Comparison of ENCODE assay signal across 8 cellular contexts in the genomic region with DNA sequence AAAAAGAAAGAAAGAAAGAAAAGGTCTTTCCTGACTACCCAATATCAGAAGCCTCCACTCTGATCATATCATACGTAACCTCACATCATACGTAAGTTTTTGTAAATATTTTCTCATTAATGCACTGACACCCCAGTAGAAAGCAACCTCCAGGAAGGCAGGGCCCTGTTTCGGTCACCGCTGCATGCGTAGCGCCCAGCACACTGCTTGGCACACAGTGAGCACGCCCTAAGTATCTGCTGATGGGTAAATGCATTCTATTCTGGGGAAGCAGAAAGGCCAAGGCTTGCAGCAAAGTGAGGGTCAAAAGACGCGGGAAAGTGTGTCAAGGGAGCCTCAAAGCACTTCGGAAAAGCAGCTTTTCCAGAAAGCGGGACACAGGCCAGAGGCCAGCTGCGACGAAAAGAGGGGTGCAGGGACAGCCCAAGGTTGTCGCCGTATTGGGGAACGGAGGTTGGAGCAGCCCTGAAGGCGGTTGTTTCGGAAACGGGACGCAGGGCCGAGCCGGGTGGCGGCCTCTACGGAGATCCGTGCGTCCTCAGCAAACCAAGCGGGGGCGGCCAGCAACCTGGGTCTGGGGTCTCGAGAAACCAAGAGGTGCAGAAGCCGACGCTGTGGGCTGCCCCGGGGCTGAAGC. TPM values are rescaled to one million over a fixed set of nuclear protein-coding genes. Genes with fewer than 3 reads are reported as not detected.
DNase-seq lines count a peak whose midpoint lies in the region; ATAC-seq and TF ChIP-seq lines count a peak whose summit lies in the region.

No MANE protein-coding gene starts in this region.

- peaks cover 51% of the 10 kb centered on the region for H3K4me1 Mint-ChIP-seq in activated naive CD4-positive, alpha-beta T cell treated with anti-CD3 and anti-CD28 coated beads, Interleukin-2, amount 10 ng/mL, durations not matched to agents 7 days and 5 days

- H3K4me3 Mint-ChIP-seq in activated naive CD4-positive, alpha-beta T cell treated with anti-CD3 and anti-CD28 coated beads, Interleukin-2, amount 10 ng/mL, durations not matched to agents 7 days and 5 days = peak overlapping the region; percentile 95

- H3K36me3 ChIP-seq in SJSA1 = peaks cover 44% of the 10 kb centered on the region

- CTCF ChIA-PET in activated naive CD4-positive, alpha-beta T cell treated with anti-CD3 and anti-CD28 coated beads, Interleukin-2, amount 10 ng/mL, durations not matched to agents 7 days and 5 days (lab: Charles Lee) = no interaction called here

- no peak for ATAC-seq in GM18498 (IDR thresholded peaks at IDR 0.05; ENCODE audit: unreplicated experiment)

- peak overlapping the region; percentile 84 for H3K27ac ChIP-seq in SJSA1

- no peaks in the 10 kb centered on the region for H3K27me3 ChIP-seq in SJSA1 (replicated peaks)

- H3K9me3 Mint-ChIP-seq in activated naive CD4-positive, alpha-beta T cell treated with anti-CD3 and anti-CD28 coated beads, Interleukin-2, amount 10 ng/mL, durations not matched to agents 7 days and 5 days = no peaks in the 10 kb centered on the region

- peaks cover 17% of the 10 kb centered on the region for H3K4me1 ChIP-seq in SJSA1 (replicated peaks)

- H3K27me3 Mint-ChIP-seq in activated naive CD4-positive, alpha-beta T cell treated with anti-CD3 and anti-CD28 coated beads, Interleukin-2, amount 10 ng/mL, durations not matched to agents 7 days and 5 days = no peaks in the 10 kb centered on the region

- no peaks in the 10 kb centered on the region for H3K9me3 ChIP-seq in SJSA1 (replicated peaks)

- H3K27ac Mint-ChIP-seq in activated naive CD4-positive, alpha-beta T cell treated with anti-CD3 and anti-CD28 coated beads, Interleukin-2, amount 10 ng/mL, durations not matched to agents 7 days and 5 days = peak overlapping the region; percentile 99

- H3K4me3 ChIP-seq in SJSA1 = peak overlapping the region; percentile 96
- H3K4me3 ChIP-seq in fibroblast of mammary gland (ENCODE audit: control insufficient read depth, low read depth, low read length) = peak overlapping the region; percentile 91
- H3K4me3 ChIP-seq in retinal pigment epithelial cell (ENCODE audit: low read length) = peak overlapping the region; percentile 94

- peaks cover 28% of the 10 kb centered on the region for H3K36me3 Mint-ChIP-seq in activated naive CD4-positive, alpha-beta T cell treated with anti-CD3 and anti-CD28 coated beads, Interleukin-2, amount 10 ng/mL, durations not matched to agents 7 days and 5 days

- no peak for DNase-seq in activated naive CD4-positive, alpha-beta T cell treated with anti-CD3 and anti-CD28 coated beads, Interleukin-2, amount 10 ng/mL, durations not matched to agents 7 days and 5 days
- no peak for DNase-seq in activated naive CD4-positive, alpha-beta T cell (lab: John Stamatoyannopoulos, UW)
- DNase-seq in SJSA1 (ENCODE audit: low read depth in 1 of 2, low spot score in 2 of 2) = no peak
- peak; percentile 8 for DNase-seq in fibroblast of mammary gland (ENCODE audit: low read depth)
- no peak for DNase-seq in retinal pigment epithelial cell (ENCODE audit: low read depth)
- no peak for DNase-seq in cerebellum (ENCODE audit: low spot score)
- no peak for DNase-seq in NCI-H524 treated with DMSO at 0.1 percent for 48 hours (lab: John Stamatoyannopoulos, UW)

- TF ChIP-seq CTCF in fibroblast of mammary gland (conservative IDR thresholded peaks at IDR 0.05; ENCODE audit: control insufficient read depth, insufficient read depth, low read depth, low read length) (no peak), retinal pigment epithelial cell (conservative IDR thresholded peaks at IDR 0.05; ENCODE audit: low read depth, low read length) (no peak)

RNA-seq across cellular contexts. Expression of a gene that starts 0.5 kb away (rescaled TPM):
- total RNA-seq in SJSA1 (2014; rRNA removed; shearing (Covaris generic)) = 22.2 and 27.1 TPM in 2 replicates
- total RNA-seq in cerebellum = 24.0 TPM

RNA-seq across cellular contexts. Expression of a gene that starts 0.8 kb away (rescaled TPM):
- total RNA-seq in SJSA1 (2014; rRNA removed; shearing (Covaris generic)) = 19.7 and 30.1 TPM in 2 replicates
- total RNA-seq in cerebellum = 52.7 TPM

RNA-seq across cellular contexts. Expression of a gene that starts 46.7 kb away (rescaled TPM):
- total RNA-seq in SJSA1 (2014; rRNA removed; shearing (Covaris generic)) = 0.31 and 1.1 TPM in 2 replicates
- not detected for total RNA-seq in cerebellum
